1 cellular context compared by ENCODE assay signal in the genomic region with DNA sequence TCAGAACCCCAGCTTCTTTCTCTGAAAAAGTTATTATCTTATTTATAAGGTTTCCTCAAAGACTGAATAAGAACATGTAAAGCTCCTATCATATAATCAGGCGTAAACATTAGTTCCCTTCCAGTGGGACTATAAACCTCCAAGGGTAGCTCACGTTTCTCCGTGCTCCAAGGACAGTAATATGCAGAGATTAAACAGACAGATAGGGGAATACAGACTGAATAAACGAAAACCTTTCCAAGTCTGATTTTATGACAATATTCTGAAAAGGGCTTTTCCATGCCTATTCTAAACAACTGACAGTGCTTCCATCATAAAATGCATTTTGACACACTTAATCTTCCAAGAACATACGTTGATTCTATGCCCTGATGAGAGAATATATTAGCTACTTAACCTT.
TF ChIP-seq lines count a peak whose summit lies in the region.

No MANE protein-coding gene starts in this region.

TF ChIP-seq in HEK293, 187 proteins besides CTCF, POLR2A, EP300 and RAD21 (continued from another document):
- TF ChIP-seq, protein P1, sequence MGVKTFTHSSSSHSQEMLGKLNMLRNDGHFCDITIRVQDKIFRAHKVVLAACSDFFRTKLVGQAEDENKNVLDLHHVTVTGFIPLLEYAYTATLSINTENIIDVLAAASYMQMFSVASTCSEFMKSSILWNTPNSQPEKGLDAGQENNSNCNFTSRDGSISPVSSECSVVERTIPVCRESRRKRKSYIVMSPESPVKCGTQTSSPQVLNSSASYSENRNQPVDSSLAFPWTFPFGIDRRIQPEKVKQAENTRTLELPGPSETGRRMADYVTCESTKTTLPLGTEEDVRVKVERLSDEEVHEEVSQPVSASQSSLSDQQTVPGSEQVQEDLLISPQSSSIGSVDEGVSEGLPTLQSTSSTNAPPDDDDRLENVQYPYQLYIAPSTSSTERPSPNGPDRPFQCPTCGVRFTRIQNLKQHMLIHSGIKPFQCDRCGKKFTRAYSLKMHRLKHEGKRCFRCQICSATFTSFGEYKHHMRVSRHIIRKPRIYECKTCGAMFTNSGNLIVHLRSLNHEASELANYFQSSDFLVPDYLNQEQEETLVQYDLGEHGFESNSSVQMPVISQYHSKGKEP (tag by site-specific recombination; IDR thresholded peaks at IDR 0.05), result 0 out of 2 replicates have a peak, but pooled peaks have one; percentile 31
- TF ChIP-seq, protein P2, sequence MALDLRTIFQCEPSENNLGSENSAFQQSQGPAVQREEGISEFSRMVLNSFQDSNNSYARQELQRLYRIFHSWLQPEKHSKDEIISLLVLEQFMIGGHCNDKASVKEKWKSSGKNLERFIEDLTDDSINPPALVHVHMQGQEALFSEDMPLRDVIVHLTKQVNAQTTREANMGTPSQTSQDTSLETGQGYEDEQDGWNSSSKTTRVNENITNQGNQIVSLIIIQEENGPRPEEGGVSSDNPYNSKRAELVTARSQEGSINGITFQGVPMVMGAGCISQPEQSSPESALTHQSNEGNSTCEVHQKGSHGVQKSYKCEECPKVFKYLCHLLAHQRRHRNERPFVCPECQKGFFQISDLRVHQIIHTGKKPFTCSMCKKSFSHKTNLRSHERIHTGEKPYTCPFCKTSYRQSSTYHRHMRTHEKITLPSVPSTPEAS (tag by site-specific recombination; IDR thresholded peaks at IDR 0.05), result no peak
- TF ChIP-seq GLIS1 (tag by site-specific recombination; IDR thresholded peaks at IDR 0.05) (no peak), ZNF121 (tag by site-specific recombination; IDR thresholded peaks at IDR 0.05) (no peak), ZNF248 (tag by site-specific recombination; IDR thresholded peaks at IDR 0.05) (no peak), OVOL3 (tag by site-specific recombination; IDR thresholded peaks at IDR 0.05) (no peak), ZNF223 (tag by site-specific recombination; IDR thresholded peaks at IDR 0.05) (no peak), ZNF138 (tag by site-specific recombination; IDR thresholded peaks at IDR 0.05; ENCODE audit: borderline replicate concordance) (no peak), ZNF354C (tag by site-specific recombination; IDR thresholded peaks at IDR 0.05; ENCODE audit: borderline replicate concordance, low read depth) (no peak), OSR2 (tag by site-specific recombination; IDR thresholded peaks at IDR 0.05) (0 out of 2 replicates have a peak, but pooled peaks have one; percentile 20), ZSCAN16 (tag by site-specific recombination; IDR thresholded peaks at IDR 0.05) (no peak), FEZF1 (tag by site-specific recombination; IDR thresholded peaks at IDR 0.05) (peak; percentile 75), REPIN1 (tag by site-specific recombination; IDR thresholded peaks at IDR 0.05; ENCODE audit: low read depth) (no peak), ZNF157 (tag by site-specific recombination; IDR thresholded peaks at IDR 0.05) (no peak), ZNF501 (tag by site-specific recombination; IDR thresholded peaks at IDR 0.05) (no peak), TRIM28 (IDR thresholded peaks at IDR 0.05; ENCODE audit: borderline replicate concordance, low read length) (no peak), ZNF394 (tag by site-specific recombination; IDR thresholded peaks at IDR 0.05; ENCODE audit: borderline replicate concordance) (no peak)
- TF ChIP-seq, protein P3, sequence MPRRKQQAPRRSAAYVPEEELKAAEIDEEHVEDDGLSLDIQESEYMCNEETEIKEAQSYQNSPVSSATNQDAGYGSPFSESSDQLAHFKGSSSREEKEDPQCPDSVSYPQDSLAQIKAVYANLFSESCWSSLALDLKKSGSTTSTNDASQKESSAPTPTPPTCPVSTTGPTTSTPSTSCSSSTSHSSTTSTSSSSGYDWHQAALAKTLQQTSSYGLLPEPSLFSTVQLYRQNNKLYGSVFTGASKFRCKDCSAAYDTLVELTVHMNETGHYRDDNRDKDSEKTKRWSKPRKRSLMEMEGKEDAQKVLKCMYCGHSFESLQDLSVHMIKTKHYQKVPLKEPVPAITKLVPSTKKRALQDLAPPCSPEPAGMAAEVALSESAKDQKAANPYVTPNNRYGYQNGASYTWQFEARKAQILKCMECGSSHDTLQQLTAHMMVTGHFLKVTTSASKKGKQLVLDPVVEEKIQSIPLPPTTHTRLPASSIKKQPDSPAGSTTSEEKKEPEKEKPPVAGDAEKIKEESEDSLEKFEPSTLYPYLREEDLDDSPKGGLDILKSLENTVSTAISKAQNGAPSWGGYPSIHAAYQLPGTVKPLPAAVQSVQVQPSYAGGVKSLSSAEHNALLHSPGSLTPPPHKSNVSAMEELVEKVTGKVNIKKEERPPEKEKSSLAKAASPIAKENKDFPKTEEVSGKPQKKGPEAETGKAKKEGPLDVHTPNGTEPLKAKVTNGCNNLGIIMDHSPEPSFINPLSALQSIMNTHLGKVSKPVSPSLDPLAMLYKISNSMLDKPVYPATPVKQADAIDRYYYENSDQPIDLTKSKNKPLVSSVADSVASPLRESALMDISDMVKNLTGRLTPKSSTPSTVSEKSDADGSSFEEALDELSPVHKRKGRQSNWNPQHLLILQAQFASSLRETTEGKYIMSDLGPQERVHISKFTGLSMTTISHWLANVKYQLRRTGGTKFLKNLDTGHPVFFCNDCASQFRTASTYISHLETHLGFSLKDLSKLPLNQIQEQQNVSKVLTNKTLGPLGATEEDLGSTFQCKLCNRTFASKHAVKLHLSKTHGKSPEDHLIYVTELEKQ (tag by site-specific recombination; IDR thresholded peaks at IDR 0.05; ENCODE audit: borderline replicate concordance), result no peak
- TF ChIP-seq, protein P4, sequence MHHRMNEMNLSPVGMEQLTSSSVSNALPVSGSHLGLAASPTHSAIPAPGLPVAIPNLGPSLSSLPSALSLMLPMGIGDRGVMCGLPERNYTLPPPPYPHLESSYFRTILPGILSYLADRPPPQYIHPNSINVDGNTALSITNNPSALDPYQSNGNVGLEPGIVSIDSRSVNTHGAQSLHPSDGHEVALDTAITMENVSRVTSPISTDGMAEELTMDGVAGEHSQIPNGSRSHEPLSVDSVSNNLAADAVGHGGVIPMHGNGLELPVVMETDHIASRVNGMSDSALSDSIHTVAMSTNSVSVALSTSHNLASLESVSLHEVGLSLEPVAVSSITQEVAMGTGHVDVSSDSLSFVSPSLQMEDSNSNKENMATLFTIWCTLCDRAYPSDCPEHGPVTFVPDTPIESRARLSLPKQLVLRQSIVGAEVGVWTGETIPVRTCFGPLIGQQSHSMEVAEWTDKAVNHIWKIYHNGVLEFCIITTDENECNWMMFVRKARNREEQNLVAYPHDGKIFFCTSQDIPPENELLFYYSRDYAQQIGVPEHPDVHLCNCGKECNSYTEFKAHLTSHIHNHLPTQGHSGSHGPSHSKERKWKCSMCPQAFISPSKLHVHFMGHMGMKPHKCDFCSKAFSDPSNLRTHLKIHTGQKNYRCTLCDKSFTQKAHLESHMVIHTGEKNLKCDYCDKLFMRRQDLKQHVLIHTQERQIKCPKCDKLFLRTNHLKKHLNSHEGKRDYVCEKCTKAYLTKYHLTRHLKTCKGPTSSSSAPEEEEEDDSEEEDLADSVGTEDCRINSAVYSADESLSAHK (tag by site-specific recombination; IDR thresholded peaks at IDR 0.05), result no peak
- TF ChIP-seq, protein P5, sequence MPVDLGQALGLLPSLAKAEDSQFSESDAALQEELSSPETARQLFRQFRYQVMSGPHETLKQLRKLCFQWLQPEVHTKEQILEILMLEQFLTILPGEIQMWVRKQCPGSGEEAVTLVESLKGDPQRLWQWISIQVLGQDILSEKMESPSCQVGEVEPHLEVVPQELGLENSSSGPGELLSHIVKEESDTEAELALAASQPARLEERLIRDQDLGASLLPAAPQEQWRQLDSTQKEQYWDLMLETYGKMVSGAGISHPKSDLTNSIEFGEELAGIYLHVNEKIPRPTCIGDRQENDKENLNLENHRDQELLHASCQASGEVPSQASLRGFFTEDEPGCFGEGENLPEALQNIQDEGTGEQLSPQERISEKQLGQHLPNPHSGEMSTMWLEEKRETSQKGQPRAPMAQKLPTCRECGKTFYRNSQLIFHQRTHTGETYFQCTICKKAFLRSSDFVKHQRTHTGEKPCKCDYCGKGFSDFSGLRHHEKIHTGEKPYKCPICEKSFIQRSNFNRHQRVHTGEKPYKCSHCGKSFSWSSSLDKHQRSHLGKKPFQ (tag by site-specific recombination; IDR thresholded peaks at IDR 0.05), result peak; percentile 25; the same call in 1 of the 2 replicates
- TF ChIP-seq, protein P6, sequence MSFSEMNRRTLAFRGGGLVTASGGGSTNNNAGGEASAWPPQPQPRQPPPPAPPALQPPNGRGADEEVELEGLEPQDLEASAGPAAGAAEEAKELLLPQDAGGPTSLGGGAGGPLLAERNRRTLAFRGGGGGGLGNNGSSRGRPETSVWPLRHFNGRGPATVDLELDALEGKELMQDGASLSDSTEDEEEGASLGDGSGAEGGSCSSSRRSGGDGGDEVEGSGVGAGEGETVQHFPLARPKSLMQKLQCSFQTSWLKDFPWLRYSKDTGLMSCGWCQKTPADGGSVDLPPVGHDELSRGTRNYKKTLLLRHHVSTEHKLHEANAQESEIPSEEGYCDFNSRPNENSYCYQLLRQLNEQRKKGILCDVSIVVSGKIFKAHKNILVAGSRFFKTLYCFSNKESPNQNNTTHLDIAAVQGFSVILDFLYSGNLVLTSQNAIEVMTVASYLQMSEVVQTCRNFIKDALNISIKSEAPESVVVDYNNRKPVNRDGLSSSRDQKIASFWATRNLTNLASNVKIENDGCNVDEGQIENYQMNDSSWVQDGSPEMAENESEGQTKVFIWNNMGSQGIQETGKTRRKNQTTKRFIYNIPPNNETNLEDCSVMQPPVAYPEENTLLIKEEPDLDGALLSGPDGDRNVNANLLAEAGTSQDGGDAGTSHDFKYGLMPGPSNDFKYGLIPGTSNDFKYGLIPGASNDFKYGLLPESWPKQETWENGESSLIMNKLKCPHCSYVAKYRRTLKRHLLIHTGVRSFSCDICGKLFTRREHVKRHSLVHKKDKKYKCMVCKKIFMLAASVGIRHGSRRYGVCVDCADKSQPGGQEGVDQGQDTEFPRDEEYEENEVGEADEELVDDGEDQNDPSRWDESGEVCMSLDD (tag by site-specific recombination; IDR thresholded peaks at IDR 0.05), result no peak
- TF ChIP-seq, protein P7, sequence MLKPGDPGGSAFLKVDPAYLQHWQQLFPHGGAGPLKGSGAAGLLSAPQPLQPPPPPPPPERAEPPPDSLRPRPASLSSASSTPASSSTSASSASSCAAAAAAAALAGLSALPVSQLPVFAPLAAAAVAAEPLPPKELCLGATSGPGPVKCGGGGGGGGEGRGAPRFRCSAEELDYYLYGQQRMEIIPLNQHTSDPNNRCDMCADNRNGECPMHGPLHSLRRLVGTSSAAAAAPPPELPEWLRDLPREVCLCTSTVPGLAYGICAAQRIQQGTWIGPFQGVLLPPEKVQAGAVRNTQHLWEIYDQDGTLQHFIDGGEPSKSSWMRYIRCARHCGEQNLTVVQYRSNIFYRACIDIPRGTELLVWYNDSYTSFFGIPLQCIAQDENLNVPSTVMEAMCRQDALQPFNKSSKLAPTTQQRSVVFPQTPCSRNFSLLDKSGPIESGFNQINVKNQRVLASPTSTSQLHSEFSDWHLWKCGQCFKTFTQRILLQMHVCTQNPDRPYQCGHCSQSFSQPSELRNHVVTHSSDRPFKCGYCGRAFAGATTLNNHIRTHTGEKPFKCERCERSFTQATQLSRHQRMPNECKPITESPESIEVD (tag by site-specific recombination; IDR thresholded peaks at IDR 0.05), result peak; percentile 82
- TF ChIP-seq, protein P8, sequence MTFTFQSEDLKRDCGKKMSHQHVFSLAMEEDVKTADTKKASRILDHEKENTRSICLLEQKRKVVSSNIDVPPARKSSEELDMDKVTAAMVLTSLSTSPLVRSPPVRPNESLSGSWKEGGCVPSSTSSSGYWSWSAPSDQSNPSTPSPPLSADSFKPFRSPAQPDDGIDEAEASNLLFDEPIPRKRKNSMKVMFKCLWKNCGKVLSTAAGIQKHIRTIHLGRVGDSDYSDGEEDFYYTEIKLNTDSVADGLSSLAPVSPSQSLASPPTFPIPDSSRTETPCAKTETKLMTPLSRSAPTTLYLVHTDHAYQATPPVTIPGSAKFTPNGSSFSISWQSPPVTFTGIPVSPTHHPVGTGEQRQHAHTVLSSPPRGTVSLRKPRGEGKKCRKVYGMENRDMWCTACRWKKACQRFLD (tag by site-specific recombination; IDR thresholded peaks at IDR 0.05), result no peak
- TF ChIP-seq, protein P9, sequence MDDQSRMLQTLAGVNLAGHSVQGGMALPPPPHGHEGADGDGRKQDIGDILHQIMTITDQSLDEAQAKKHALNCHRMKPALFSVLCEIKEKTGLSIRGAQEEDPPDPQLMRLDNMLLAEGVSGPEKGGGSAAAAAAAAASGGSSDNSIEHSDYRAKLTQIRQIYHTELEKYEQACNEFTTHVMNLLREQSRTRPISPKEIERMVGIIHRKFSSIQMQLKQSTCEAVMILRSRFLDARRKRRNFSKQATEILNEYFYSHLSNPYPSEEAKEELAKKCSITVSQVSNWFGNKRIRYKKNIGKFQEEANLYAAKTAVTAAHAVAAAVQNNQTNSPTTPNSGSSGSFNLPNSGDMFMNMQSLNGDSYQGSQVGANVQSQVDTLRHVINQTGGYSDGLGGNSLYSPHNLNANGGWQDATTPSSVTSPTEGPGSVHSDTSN (CRISPR knock-in tag; IDR thresholded peaks at IDR 0.05), result no peak
